ENCODE assay signal across 8 cellular contexts in genomic region chr12:56635539-56636117, GRCh38. TPM values are rescaled to one million over a fixed set of nuclear protein-coding genes. Genes with fewer than 3 reads are reported as not detected.
DNase-seq lines count a peak whose midpoint lies in the region; ATAC-seq, FAIRE-seq and TF ChIP-seq lines count a peak whose summit lies in the region.

No MANE protein-coding gene starts in this region.

- peak overlapping the region; percentile 5; the same call in 1 of the 2 replicates for H2AK5ac ChIP-seq in H1 (ENCODE audit: low read depth, low read length)
- peak overlapping the region; percentile 68 for H2AK5ac ChIP-seq in neuronal stem cell (ENCODE audit: low read depth, low read length)

- no peaks in the 10 kb centered on the region for H3K9me3 ChIP-seq in RWPE2 (ENCODE audit: severe bottlenecking)
- no peaks in the 10 kb centered on the region for H3K9me3 ChIP-seq in H1 (ENCODE audit: insufficient read depth in 2 of 2, low read depth in 1 of 2, low read length in 1 of 2)
- no peaks in the 10 kb centered on the region for H3K9me3 ChIP-seq in neuronal stem cell (replicated peaks in 1 of 2; ENCODE audit: control insufficient read depth in 2 of 2, insufficient read depth in 1 of 2, low read depth in 1 of 2, low read length in 2 of 2)

- 0 out of 2 replicates have a peak overlapping the region, but pooled peaks have one; percentile 1 for H2BK15ac ChIP-seq in H1 (ENCODE audit: low read length)
- peak overlapping the region; percentile 53 for H2BK15ac ChIP-seq in neuronal stem cell (ENCODE audit: low read length)

- peak overlapping the region; percentile 5; the same call in 1 of the 2 replicates for H2BK20ac ChIP-seq in H1 (ENCODE audit: low read length)

- H2BK12ac ChIP-seq in H1 (ENCODE audit: low read depth, low read length), result no peak overlapping the region
- H2BK12ac ChIP-seq in neuronal stem cell (ENCODE audit: low read length), result peak overlapping the region; percentile 7

- peaks cover 2 to 6% of the 10 kb centered on the region in 2 experiments for H4K20me1 ChIP-seq in H1 (replicated peaks in 1 of 2; ENCODE audit: control insufficient read depth in 1 of 2, insufficient read depth in 2 of 2, low read length in 2 of 2)

- peak; percentile 52 for DNase-seq in GM12865 (ENCODE audit: low read depth)
- no peak for DNase-seq in RWPE2 (ENCODE audit: low spot score)
- DNase-seq in H1 (ENCODE audit: low read depth in 1 of 2, low spot score in 2 of 2), result peak in 1 of 2 experiments; percentile 76
- no peak for DNase-seq in neuronal stem cell (ENCODE audit: low spot score)
- DNase-seq in SW 1271 (lab: John Stamatoyannopoulos, UW), result no peak
- DNase-seq in NCI-H2107 treated with DMSO at 0.1 percent for 48 hours (lab: John Stamatoyannopoulos, UW; ENCODE audit: unreplicated experiment), result no peak
- DNase-seq in DMS53 treated with DMSO at 0.1 percent for 48 hours (lab: John Stamatoyannopoulos, UW; ENCODE audit: unreplicated experiment), result no peak

- H3K4me1 ChIP-seq in RWPE2 (ENCODE audit: insufficient read depth, poor library complexity, severe bottlenecking) (peaks cover 15% of the 10 kb centered on the region), H1 (replicated peaks in 1 of 4; ENCODE audit: control insufficient read depth in 3 of 4, insufficient read depth in 4 of 4, low read length in 3 of 4) (peaks cover 11 to 39% (median 28%) of the 10 kb centered on the region in 4 experiments), neuronal stem cell (ENCODE audit: control insufficient read depth in 2 of 2, insufficient read depth in 1 of 2, low read depth in 1 of 2, low read length in 2 of 2) (peaks cover 25 to 35% of the 10 kb centered on the region in 2 donors)

- peaks cover 0 to 11% of the 10 kb centered on the region in 2 experiments; a peak in 2 of 4 replicates for H3K79me2 ChIP-seq in H1 (ENCODE audit: control insufficient read depth in 1 of 2, insufficient read depth in 2 of 2, low read length in 2 of 2)

- no peak overlapping the region for H2BK120ac ChIP-seq in H1 (replicated peaks; ENCODE audit: low read depth, low read length)
- no peak overlapping the region for H2BK120ac ChIP-seq in neuronal stem cell (ENCODE audit: low read depth, low read length)

- no peak for TF ChIP-seq RAD21 in H1 (IDR thresholded peaks at IDR 0.05 in 1 of 2, conservative IDR thresholded peaks at IDR 0.05 in 1 of 2; ENCODE audit: low read depth in 2 of 2, low read length in 2 of 2)

- H3K27me3 ChIP-seq in RWPE2 (ENCODE audit: insufficient read depth, poor library complexity, severe bottlenecking) (no peaks in the 10 kb centered on the region), H1 (replicated peaks in 1 of 4; ENCODE audit: control insufficient read depth in 3 of 4, extremely low read depth in 1 of 4, insufficient read depth in 3 of 4, low read length in 3 of 4) (no peaks in the 10 kb centered on the region), neuronal stem cell (ENCODE audit: control insufficient read depth in 3 of 3, insufficient read depth in 3 of 3, low read depth in 1 of 3, low read length in 3 of 3) (no peaks in the 10 kb centered on the region)

- ATAC-seq in RWPE2 (ENCODE audit: low read depth) (no peak; the same call in 2 of the 3 replicates), GM18498 (IDR thresholded peaks at IDR 0.05; ENCODE audit: unreplicated experiment) (no peak)

- H3K4me3 ChIP-seq in GM12865 (ENCODE audit: low read depth, low read length), result peak overlapping the region; percentile 82
- peak overlapping the region; percentile 76 for H3K4me3 ChIP-seq in RWPE2 (ENCODE audit: severe bottlenecking)
- peak overlapping the region; percentile 86 to 90 (median 88) for H3K4me3 ChIP-seq in H1 (ENCODE audit: extremely low read depth in 1 of 4, insufficient read depth in 2 of 4, low read depth in 3 of 4, low read length in 4 of 4)
- peak overlapping the region; percentile 67 to 84 for H3K4me3 ChIP-seq in neuronal stem cell (ENCODE audit: low read length in 2 of 2)

- POLR2A ChIA-PET in H1 (lab: Charles Lee; ENCODE audit: partially characterized antibody), result interaction anchor here (0.5 to 5.8 kb wide), 19 partner anchors 10 to 414 kb away, joined by 3 to 60 read pairs (median 5); partner anchors contain the start of genes ATP5F1B, NACA, PTGES3 and RNF41

- no peak overlapping the region for H2AFZ ChIP-seq in H1 (ENCODE audit: low read length)
- peak overlapping the region; percentile 86 for H2AFZ ChIP-seq in neuronal stem cell (ENCODE audit: low read length)

- peak overlapping the region; percentile 26 for H3K56ac ChIP-seq in H1 (replicated peaks; ENCODE audit: insufficient read length, low read depth, low read length)

- H3K27ac ChIP-seq in RWPE2 (ENCODE audit: poor library complexity, severe bottlenecking), result peak overlapping the region; percentile 86
- peak overlapping the region; percentile 74; the same call in 1 of the 2 replicates for H3K27ac ChIP-seq in H1 (ENCODE audit: low read depth, low read length)
- H3K27ac ChIP-seq in neuronal stem cell (replicated peaks; ENCODE audit: low read length), result peak overlapping the region; percentile 48

- WGBS in H1 (ENCODE audit: extremely low coverage in 1 of 2, insufficient coverage in 1 of 2, insufficient read length in 1 of 2, insufficient replicate concordance in 2 of 2, low coverage in 1 of 2, low lambda C conversion rate in 2 of 2, missing lambda C conversion rate in 1 of 2), 2 experiments, result 3% methylated on average over 10 of the region's 11 CpGs; no CpG with 5 or more reads in 1 of the 2 experiments
- WGBS in neuronal stem cell (ENCODE audit: extremely low coverage in 2 of 2, insufficient read length in 2 of 2, insufficient replicate concordance in 1 of 2), 2 donors, result no CpG with 5 or more reads among the region's 11 CpGs

- no peaks in the 10 kb centered on the region for H3K79me1 ChIP-seq in H1 (ENCODE audit: low read depth, low read length)
- peaks cover 5% of the 10 kb centered on the region for H3K79me1 ChIP-seq in neuronal stem cell (ENCODE audit: low read depth, low read length)

- FAIRE-seq in H1 (lab: Jason Lieb, UNC), result no peak

- H4K5ac ChIP-seq in H1 (ENCODE audit: insufficient read length, low read depth, low read length), result no peak overlapping the region

- H3K4ac ChIP-seq in H1 (replicated peaks; ENCODE audit: insufficient read length, low read depth, low read length) (no peak overlapping the region), neuronal stem cell (ENCODE audit: low read length) (no peak overlapping the region)

- H2BK5ac ChIP-seq in H1 (ENCODE audit: low read depth, low read length) (peak overlapping the region; percentile 76; the same call in 1 of the 2 replicates), neuronal stem cell (ENCODE audit: low read length) (peak overlapping the region; percentile 96)

- TF ChIP-seq EP300 in H1 (IDR thresholded peaks at IDR 0.05; ENCODE audit: borderline replicate concordance in 1 of 2, low read depth in 2 of 2, low read length in 2 of 2), result no peak

- H3K23ac ChIP-seq in H1 (ENCODE audit: insufficient read length) (no peak overlapping the region), neuronal stem cell (ENCODE audit: low read depth, low read length, poor library complexity) (peak overlapping the region; percentile 80)

- no peak overlapping the region for H4K8ac ChIP-seq in H1 (ENCODE audit: extremely low read depth, insufficient read depth, low read length)
- no peak overlapping the region for H4K8ac ChIP-seq in neuronal stem cell (ENCODE audit: low read depth, low read length)

- H3K36me3 ChIP-seq in RWPE2 (ENCODE audit: low read depth) (peaks cover 33% of the 10 kb centered on the region), H1 (ENCODE audit: control insufficient read depth in 2 of 4, insufficient read depth in 4 of 4, low read length in 3 of 4) (peaks cover 7 to 31% (median 29%) of the 10 kb centered on the region in 4 experiments), neuronal stem cell (replicated peaks in 1 of 2; ENCODE audit: control insufficient read depth in 2 of 2, insufficient read depth in 2 of 2, low read length in 2 of 2) (peaks cover 17 to 34% of the 10 kb centered on the region in 2 donors)

- H3K18ac ChIP-seq in H1 (ENCODE audit: extremely low read depth, low read length) (peak overlapping the region; percentile 55; the same call in 1 of the 2 replicates), neuronal stem cell (ENCODE audit: low read length) (peak overlapping the region; percentile 78)

- CTCF ChIA-PET in H1 (lab: Charles Lee; ENCODE audit: partially characterized antibody), result interaction anchor here (0.6 to 7.4 kb wide), 34 partner anchors 11 to 547 kb away, joined by 3 to 107 read pairs (median 6); partner anchors contain the start of genes ATP5F1B, PTGES3, RBMS2 and RNF41

- H4K91ac ChIP-seq in H1 (replicated peaks; ENCODE audit: insufficient read length, low read length) (no peak overlapping the region), neuronal stem cell (ENCODE audit: low read depth, low read length, poor library complexity) (peak overlapping the region; percentile 17)

- H3K14ac ChIP-seq in H1 (ENCODE audit: insufficient read length) (no peak overlapping the region), neuronal stem cell (ENCODE audit: low read length) (peak overlapping the region; percentile 10)

- no peak for TF ChIP-seq POLR2A in H1 (IDR thresholded peaks at IDR 0.05; ENCODE audit: control extremely low read depth in 1 of 2, low read depth in 2 of 2, low read length in 2 of 2)

- H3K9ac ChIP-seq in H1 (replicated peaks in 1 of 4; ENCODE audit: extremely low read depth in 1 of 4, low read depth in 3 of 4, low read length in 3 of 4) (peak overlapping the region in 3 of 4 experiments; percentile 49 to 69 (median 67); a peak in 5 of 7 replicates), neuronal stem cell (ENCODE audit: low read depth, low read length, poor library complexity) (peak overlapping the region; percentile 86)

- TF ChIP-seq CTCF in GM12865 (IDR thresholded peaks at IDR 0.05; ENCODE audit: insufficient read depth, low read depth, low read length, missing control alignments) (no peak), RWPE2 (IDR thresholded peaks at IDR 0.05; ENCODE audit: poor library complexity, severe bottlenecking) (no peak), H1 (IDR thresholded peaks at IDR 0.05; ENCODE audit: control extremely low read depth in 1 of 3, insufficient read depth in 1 of 3, low read depth in 1 of 3, low read length in 3 of 3) (no peak)

- H3K4me2 ChIP-seq in H1 (ENCODE audit: insufficient read depth in 1 of 2, low read depth in 2 of 2, low read length in 2 of 2) (peak overlapping the region; percentile 98 to 99), neuronal stem cell (ENCODE audit: insufficient read depth, low read length, poor library complexity, severe bottlenecking) (peak overlapping the region; percentile 85)

- H3K23me2 ChIP-seq in H1 (ENCODE audit: low read depth, low read length), result peaks cover 16% of the 10 kb centered on the region; the same call in 1 of the 2 replicates

RNA-seq across cellular contexts. Expression of gene BAZ2A, which starts 5.5 kb away (rescaled TPM):
- 110 TPM in 2 replicates for total RNA-seq in H1 (2021; fragmentation: NEBNext Ultra II Directional; extraction: Animal tissue kit (Norgen Biotek cat#: 25700))
- 52.0 and 70.9 TPM in 2 replicates for polyA plus RNA-seq in H1 (2011; rRNA removed)
- polyA plus RNA-seq in H1 (2011; cell fraction: cytosol; rRNA removed), result 57.2 TPM
- 182 TPM for polyA plus RNA-seq in H1 (2011; cell fraction: nucleus; rRNA removed)
- polyA plus RNA-seq in H1 (2012, experiment 1 of 2), result 47.8 to 66.7 TPM (median 60.2 TPM) in 4 replicates
- 40.7 TPM for polyA plus RNA-seq in H1 (2012, experiment 2 of 2)
- polyA plus RNA-seq in H1 (2013, experiment 1 of 2), result 69.4 TPM
- 63.0 TPM for polyA plus RNA-seq in H1 (2013, experiment 2 of 2)
- 185 and 186 TPM in 2 replicates for polyA minus RNA-seq in H1 (2011; rRNA and poly(A)+ RNA removed)
- polyA minus RNA-seq in H1 (2011; cell fraction: cytosol; rRNA and poly(A)+ RNA removed), result 73.3 TPM
- polyA minus RNA-seq in H1 (2011; cell fraction: nucleus; rRNA and poly(A)+ RNA removed), result 119 TPM
- 91.0 TPM for polyA plus RNA-seq in neuronal stem cell (2013, experiment 1 of 2)
- polyA plus RNA-seq in neuronal stem cell (2013, experiment 2 of 2), result 91.7 TPM

RNA-seq across cellular contexts. Expression of gene ATP5F1B, which starts 10.2 kb away (rescaled TPM):
- total RNA-seq in H1 (2021; fragmentation: NEBNext Ultra II Directional; extraction: Animal tissue kit (Norgen Biotek cat#: 25700)), result 900 and 930 TPM in 2 replicates
- polyA plus RNA-seq in H1 (2011; rRNA removed), result 1,127 and 1,522 TPM in 2 replicates
- polyA plus RNA-seq in H1 (2011; cell fraction: cytosol; rRNA removed), result 1,136 TPM
- polyA plus RNA-seq in H1 (2011; cell fraction: nucleus; rRNA removed), result 1,291 TPM
- 1,029 to 1,478 TPM (median 1,152 TPM) in 4 replicates for polyA plus RNA-seq in H1 (2012, experiment 1 of 2)
- polyA plus RNA-seq in H1 (2012, experiment 2 of 2), result 1,210 TPM
- polyA plus RNA-seq in H1 (2013, experiment 1 of 2), result 633 TPM
- 646 TPM for polyA plus RNA-seq in H1 (2013, experiment 2 of 2)
- 2,044 and 2,615 TPM in 2 replicates for polyA minus RNA-seq in H1 (2011; rRNA and poly(A)+ RNA removed)
- polyA minus RNA-seq in H1 (2011; cell fraction: cytosol; rRNA and poly(A)+ RNA removed), result 699 TPM
- polyA minus RNA-seq in H1 (2011; cell fraction: nucleus; rRNA and poly(A)+ RNA removed), result 349 TPM
- polyA plus RNA-seq in neuronal stem cell (2013, experiment 1 of 2), result 527 TPM
- 548 TPM for polyA plus RNA-seq in neuronal stem cell (2013, experiment 2 of 2)

RNA-seq across cellular contexts. Expression of gene PTGES3, which starts 52.5 kb away (rescaled TPM):
- 453 and 464 TPM in 2 replicates for total RNA-seq in H1 (2021; fragmentation: NEBNext Ultra II Directional; extraction: Animal tissue kit (Norgen Biotek cat#: 25700))
- polyA plus RNA-seq in H1 (2011; rRNA removed), result 62.2 and 111 TPM in 2 replicates
- polyA plus RNA-seq in H1 (2011; cell fraction: cytosol; rRNA removed), result 114 TPM
- polyA plus RNA-seq in H1 (2011; cell fraction: nucleus; rRNA removed), result 72.5 TPM
- polyA plus RNA-seq in H1 (2012, experiment 1 of 2), result 209 to 368 TPM (median 231 TPM) in 4 replicates
- polyA plus RNA-seq in H1 (2012, experiment 2 of 2), result 91.5 TPM
- 399 TPM for polyA plus RNA-seq in H1 (2013, experiment 1 of 2)
- polyA plus RNA-seq in H1 (2013, experiment 2 of 2), result 418 TPM
- polyA minus RNA-seq in H1 (2011; rRNA and poly(A)+ RNA removed), result 47.3 and 67.3 TPM in 2 replicates
- polyA minus RNA-seq in H1 (2011; cell fraction: cytosol; rRNA and poly(A)+ RNA removed), result 138 TPM
- 56.6 TPM for polyA minus RNA-seq in H1 (2011; cell fraction: nucleus; rRNA and poly(A)+ RNA removed)
- polyA plus RNA-seq in neuronal stem cell (2013, experiment 1 of 2), result 354 TPM
- 356 TPM for polyA plus RNA-seq in neuronal stem cell (2013, experiment 2 of 2)
